8 cellular contexts compared by ENCODE assay signal in the genomic region with DNA sequence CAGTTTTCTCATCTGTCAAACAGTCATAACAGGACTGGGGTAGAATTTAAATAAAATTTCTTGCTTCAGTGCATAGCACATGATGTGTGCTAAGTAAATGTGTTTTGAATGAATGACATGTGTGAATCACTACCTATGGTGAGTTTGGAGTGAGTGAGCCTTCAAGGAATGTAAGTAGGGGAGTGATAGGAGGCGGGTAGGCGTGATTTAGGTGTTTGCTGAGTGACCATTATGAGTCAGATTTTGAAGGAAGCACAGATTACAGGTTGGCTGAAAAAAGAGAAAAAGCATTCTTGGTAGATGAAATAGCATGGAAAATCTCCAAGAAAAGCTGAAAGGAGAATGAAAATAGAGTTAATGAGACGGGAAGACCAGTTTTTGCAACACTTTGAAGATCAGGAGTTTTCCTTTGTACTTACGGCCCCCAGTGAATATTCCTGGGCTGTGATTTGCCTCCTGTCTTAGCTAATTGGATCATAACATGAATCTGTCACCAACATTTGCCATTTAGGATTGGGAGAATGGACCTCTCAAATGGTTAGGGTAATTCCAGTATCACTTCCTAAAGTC.
DNase-seq lines count a peak whose midpoint lies in the region; ATAC-seq, FAIRE-seq and TF ChIP-seq lines count a peak whose summit lies in the region.
"Had no signal": no experiment of that assay in that cellular context is flagged by ENCODE, and none has a peak within 500 bp of the region (broad histone marks: within the 10 kb centered on the region; RNA-seq: fewer than 3 reads in every experiment).

No MANE protein-coding gene starts in this region.

- peaks cover 10% of the 10 kb centered on the region for H3K4me1 ChIP-seq in foreskin keratinocyte
- H3K4me1 ChIP-seq in upper lobe of right lung = no peaks in the 10 kb centered on the region

- peak; percentile 99 for ATAC-seq in foreskin keratinocyte
- peak; percentile 92 for ATAC-seq in upper lobe of right lung

- no peaks in the 10 kb centered on the region for H3K36me3 ChIP-seq in upper lobe of right lung

- H3K4me3 ChIP-seq in upper lobe of right lung = no peak overlapping the region

- peak; percentile 65 for DNase-seq in H54 (ENCODE audit: insufficient read length, low spot score)
- peak; percentile 97 for DNase-seq in RCC 7860 (ENCODE audit: low spot score)
- DNase-seq in foreskin keratinocyte = peak; percentile 97 to 98
- DNase-seq in upper lobe of right lung = no peak
- no peak for DNase-seq in posterior cingulate gyrus
- DNase-seq in pons (ENCODE audit: low spot score) = no peak
- DNase-seq in superior temporal gyrus (ENCODE audit: extremely low spot score) = no peak
- DNase-seq: NCI-H187 treated with DMSO at 0.1 percent for 48 hours had no signal

- TF ChIP-seq CTCF in foreskin keratinocyte (conservative IDR thresholded peaks at IDR 0.05) (no peak), upper lobe of right lung (IDR thresholded peaks at IDR 0.05) (no peak)

- no peaks in the 10 kb centered on the region for H3K9me3 ChIP-seq in upper lobe of right lung

- H3K27me3 ChIP-seq in foreskin keratinocyte = no peaks in the 10 kb centered on the region
- H3K27me3 ChIP-seq in upper lobe of right lung = no peaks in the 10 kb centered on the region

- peak; percentile 95 for FAIRE-seq in H54 (lab: Jason Lieb, UNC)
- peak; percentile 99 for FAIRE-seq in RCC 7860 (lab: Jason Lieb, UNC)

- peak overlapping the region; percentile 34 for H3K27ac ChIP-seq in foreskin keratinocyte
- H3K27ac ChIP-seq in upper lobe of right lung = peak overlapping the region; percentile 19

- TF ChIP-seq POLR2A in H54 (IDR thresholded peaks at IDR 0.05; ENCODE audit: low read depth, low read length) = no peak

- intact Hi-C loops in upper lobe of right lung (cut with DNase I) (no loop called here), posterior cingulate gyrus (cut with DNase I) (no loop called here)

Comparison
In these comparisons a context has a peak if more than half of its experiments do, and no peak if none do; other contexts are left out.
1. DNase-seq: peak in H54 (single experiment), RCC 7860 (single experiment) and foreskin keratinocyte (2 of 2); none in upper lobe of right lung (single experiment), posterior cingulate gyrus (0 of 10), pons (single experiment) and superior temporal gyrus (single experiment).